ENCODE assay signal across 8 cellular contexts in the genomic region with DNA sequence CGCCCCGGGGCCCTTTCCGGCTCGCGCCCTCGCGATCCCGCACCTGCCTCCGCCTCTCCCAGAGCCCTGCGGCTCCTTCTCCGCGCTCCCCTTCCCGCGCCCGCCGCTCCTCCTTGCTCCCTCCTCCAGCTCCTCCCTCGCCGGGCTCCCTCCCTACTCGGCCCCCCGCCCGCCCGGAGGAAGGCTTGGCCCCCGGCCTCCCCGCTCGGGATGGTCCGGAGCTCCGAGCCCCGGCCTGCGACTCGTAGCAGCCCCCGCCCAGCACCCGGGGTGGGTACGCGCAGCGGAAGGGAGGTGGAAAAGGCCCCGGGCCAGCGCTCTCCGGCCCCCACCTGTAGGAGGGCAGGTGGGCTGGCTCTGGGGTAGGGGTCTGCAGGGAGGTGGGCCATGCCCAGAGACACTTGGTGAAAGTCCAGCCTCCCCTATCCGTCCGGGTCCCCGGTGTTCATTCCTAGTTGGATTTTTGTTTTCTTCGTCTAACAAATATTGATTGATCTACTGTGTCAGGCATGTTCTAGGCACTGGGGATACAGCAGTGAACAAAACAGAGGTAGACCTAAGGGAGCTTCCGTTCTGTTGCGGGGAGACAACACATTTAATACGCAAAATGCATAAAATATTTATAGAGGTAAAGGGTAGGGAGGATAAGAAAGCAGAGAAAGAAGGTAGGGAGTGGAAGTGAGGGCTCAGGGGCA. TPM values are rescaled to one million over a fixed set of nuclear protein-coding genes. Genes with fewer than 3 reads are reported as not detected.
DNase-seq lines count a peak whose midpoint lies in the region; ATAC-seq and TF ChIP-seq lines count a peak whose summit lies in the region.

A gene with protein sequence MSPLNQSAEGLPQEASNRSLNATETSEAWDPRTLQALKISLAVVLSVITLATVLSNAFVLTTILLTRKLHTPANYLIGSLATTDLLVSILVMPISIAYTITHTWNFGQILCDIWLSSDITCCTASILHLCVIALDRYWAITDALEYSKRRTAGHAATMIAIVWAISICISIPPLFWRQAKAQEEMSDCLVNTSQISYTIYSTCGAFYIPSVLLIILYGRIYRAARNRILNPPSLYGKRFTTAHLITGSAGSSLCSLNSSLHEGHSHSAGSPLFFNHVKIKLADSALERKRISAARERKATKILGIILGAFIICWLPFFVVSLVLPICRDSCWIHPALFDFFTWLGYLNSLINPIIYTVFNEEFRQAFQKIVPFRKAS (minus strand): TSS at position 82 of the 695 bp plus-strand sequence. CDS start 23,283 bp downstream, outside the sequence.

- no peak within 1 kb of the TSS for H3K9ac ChIP-seq in SK-N-MC (ENCODE audit: insufficient read length)

- ATAC-seq in GM23338, result peak; percentile 71
- ATAC-seq in GM21619 (IDR thresholded peaks at IDR 0.05; ENCODE audit: unreplicated experiment), result no peak
- no peak for ATAC-seq in GM18858 (IDR thresholded peaks at IDR 0.05; ENCODE audit: unreplicated experiment)

- H3K4me1 Mint-ChIP-seq in GM23338, result peaks cover 21% of the 10 kb centered on the region

- H3K4me3 Mint-ChIP-seq in GM23338, result peak within 1 kb of the TSS; percentile 77

- H3K36me3 Mint-ChIP-seq in GM23338 (ENCODE audit: low read depth), result no peaks in the 10 kb centered on the region

- H3F3A ChIP-seq in GM23338 (replicated peaks; ENCODE audit: low read depth), result 0 out of 2 replicates have a peak, but pooled peaks cover 5% of the 10 kb centered on the region

- peaks cover 18% of the 10 kb centered on the region for H3K27me3 ChIP-seq in GM23338 (ENCODE audit: insufficient read depth)

- TF ChIP-seq CTCF in GM23338 (conservative IDR thresholded peaks at IDR 0.05; ENCODE audit: low read depth in 2 of 2) (no peak), fibroblast of pulmonary artery (IDR thresholded peaks at IDR 0.05; ENCODE audit: low read length, missing control alignments) (no peak)

- peak; percentile 88 for DNase-seq in GM23338 (ENCODE audit: low spot score)
- DNase-seq in SK-N-MC (ENCODE audit: low read depth, low spot score), result no peak
- DNase-seq in fibroblast of pulmonary artery (ENCODE audit: low read depth), result no peak
- peak; percentile 15 for DNase-seq in putamen (ENCODE audit: low spot score)
- DNase-seq in G401 (ENCODE audit: low spot score), result no peak
- no peak for DNase-seq in ACHN

- H3K9me2 ChIP-seq in GM23338 (ENCODE audit: insufficient read depth), result no peaks in the 10 kb centered on the region

- no peaks in the 10 kb centered on the region for H3K9me3 Mint-ChIP-seq in GM23338

- peaks cover 20% of the 10 kb centered on the region for H3K27me3 Mint-ChIP-seq in GM23338 (ENCODE audit: insufficient read depth, low read depth, poor library complexity)

- in situ Hi-C loops in G401 (cut with HindIII; ENCODE audit: low sequenced_read_pairs) (no loop called here), ACHN (cut with HindIII; ENCODE audit: low pct_ligation_motif_present, low pct_unique_long_range_greater_than_20kb, low sequenced_read_pairs) (no loop called here)

- H3K9me3 ChIP-seq in SK-N-MC (ENCODE audit: low read depth, low read length), result no peaks in the 10 kb centered on the region

- H3K27ac ChIP-seq in GM23338 (ENCODE audit: low read depth) (no peak within 1 kb of the TSS), SK-N-MC (no peak within 1 kb of the TSS)

- H3K4me3 ChIP-seq in GM23338 (peak within 1 kb of the TSS; percentile 84), SK-N-MC (peak within 1 kb of the TSS; percentile 75), fibroblast of pulmonary artery (replicated peaks; ENCODE audit: low read depth, low read length) (peak within 1 kb of the TSS; percentile 35)

- peaks cover 8% of the 10 kb centered on the region; the same call in 1 of the 2 replicates for H3K79me2 ChIP-seq in GM23338 (replicated peaks; ENCODE audit: insufficient read depth)

- peaks cover 20% of the 10 kb centered on the region for H3K4me1 ChIP-seq in GM23338 (ENCODE audit: insufficient read depth)

- no peaks in the 10 kb centered on the region; the same call in 1 of the 2 replicates for H4K20me1 ChIP-seq in GM23338 (replicated peaks; ENCODE audit: insufficient read depth)

- H2AFZ ChIP-seq in GM23338, result peak within 1 kb of the TSS; percentile 99

- H3K36me3 ChIP-seq in GM23338 (ENCODE audit: insufficient read depth) (no peaks in the 10 kb centered on the region), SK-N-MC (ENCODE audit: insufficient read depth, low read length) (no peaks in the 10 kb centered on the region)

- no peak within 1 kb of the TSS for H3K27ac Mint-ChIP-seq in GM23338

- H3K4me2 ChIP-seq in GM23338, result peak within 1 kb of the TSS; percentile 98

TF ChIP-seq in GM23338, 12 proteins besides CTCF, POLR2A, EP300 and RAD21 (continues in another document):
- TF ChIP-seq, protein P1, sequence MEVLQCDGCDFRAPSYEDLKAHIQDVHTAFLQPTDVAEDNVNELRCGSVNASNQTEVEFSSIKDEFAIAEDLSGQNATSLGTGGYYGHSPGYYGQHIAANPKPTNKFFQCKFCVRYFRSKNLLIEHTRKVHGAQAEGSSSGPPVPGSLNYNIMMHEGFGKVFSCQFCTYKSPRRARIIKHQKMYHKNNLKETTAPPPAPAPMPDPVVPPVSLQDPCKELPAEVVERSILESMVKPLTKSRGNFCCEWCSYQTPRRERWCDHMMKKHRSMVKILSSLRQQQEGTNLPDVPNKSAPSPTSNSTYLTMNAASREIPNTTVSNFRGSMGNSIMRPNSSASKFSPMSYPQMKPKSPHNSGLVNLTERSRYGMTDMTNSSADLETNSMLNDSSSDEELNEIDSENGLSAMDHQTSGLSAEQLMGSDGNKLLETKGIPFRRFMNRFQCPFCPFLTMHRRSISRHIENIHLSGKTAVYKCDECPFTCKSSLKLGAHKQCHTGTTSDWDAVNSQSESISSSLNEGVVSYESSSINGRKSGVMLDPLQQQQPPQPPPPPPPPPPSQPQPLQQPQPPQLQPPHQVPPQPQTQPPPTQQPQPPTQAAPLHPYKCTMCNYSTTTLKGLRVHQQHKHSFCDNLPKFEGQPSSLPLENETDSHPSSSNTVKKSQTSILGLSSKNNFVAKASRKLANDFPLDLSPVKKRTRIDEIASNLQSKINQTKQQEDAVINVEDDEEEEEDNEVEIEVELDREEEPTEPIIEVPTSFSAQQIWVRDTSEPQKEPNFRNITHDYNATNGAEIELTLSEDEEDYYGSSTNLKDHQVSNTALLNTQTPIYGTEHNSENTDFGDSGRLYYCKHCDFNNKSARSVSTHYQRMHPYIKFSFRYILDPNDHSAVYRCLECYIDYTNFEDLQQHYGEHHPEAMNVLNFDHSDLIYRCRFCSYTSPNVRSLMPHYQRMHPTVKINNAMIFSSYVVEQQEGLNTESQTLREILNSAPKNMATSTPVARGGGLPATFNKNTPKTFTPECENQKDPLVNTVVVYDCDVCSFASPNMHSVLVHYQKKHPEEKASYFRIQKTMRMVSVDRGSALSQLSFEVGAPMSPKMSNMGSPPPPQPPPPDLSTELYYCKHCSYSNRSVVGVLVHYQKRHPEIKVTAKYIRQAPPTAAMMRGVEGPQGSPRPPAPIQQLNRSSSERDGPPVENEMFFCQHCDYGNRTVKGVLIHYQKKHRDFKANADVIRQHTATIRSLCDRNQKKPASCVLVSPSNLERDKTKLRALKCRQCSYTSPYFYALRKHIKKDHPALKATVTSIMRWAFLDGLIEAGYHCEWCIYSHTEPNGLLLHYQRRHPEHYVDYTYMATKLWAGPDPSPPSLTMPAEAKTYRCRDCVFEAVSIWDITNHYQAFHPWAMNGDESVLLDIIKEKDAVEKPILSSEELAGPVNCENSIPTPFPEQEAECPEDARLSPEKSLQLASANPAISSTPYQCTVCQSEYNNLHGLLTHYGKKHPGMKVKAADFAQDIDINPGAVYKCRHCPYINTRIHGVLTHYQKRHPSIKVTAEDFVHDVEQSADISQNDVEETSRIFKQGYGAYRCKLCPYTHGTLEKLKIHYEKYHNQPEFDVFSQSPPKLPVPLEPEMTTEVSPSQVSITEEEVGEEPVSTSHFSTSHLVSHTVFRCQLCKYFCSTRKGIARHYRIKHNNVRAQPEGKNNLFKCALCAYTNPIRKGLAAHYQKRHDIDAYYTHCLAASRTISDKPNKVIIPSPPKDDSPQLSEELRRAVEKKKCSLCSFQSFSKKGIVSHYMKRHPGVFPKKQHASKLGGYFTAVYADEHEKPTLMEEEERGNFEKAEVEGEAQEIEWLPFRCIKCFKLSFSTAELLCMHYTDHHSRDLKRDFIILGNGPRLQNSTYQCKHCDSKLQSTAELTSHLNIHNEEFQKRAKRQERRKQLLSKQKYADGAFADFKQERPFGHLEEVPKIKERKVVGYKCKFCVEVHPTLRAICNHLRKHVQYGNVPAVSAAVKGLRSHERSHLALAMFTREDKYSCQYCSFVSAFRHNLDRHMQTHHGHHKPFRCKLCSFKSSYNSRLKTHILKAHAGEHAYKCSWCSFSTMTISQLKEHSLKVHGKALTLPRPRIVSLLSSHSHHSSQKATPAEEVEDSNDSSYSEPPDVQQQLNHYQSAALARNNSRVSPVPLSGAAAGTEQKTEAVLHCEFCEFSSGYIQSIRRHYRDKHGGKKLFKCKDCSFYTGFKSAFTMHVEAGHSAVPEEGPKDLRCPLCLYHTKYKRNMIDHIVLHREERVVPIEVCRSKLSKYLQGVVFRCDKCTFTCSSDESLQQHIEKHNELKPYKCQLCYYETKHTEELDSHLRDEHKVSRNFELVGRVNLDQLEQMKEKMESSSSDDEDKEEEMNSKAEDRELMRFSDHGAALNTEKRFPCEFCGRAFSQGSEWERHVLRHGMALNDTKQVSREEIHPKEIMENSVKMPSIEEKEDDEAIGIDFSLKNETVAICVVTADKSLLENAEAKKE (CRISPR knock-in tag; IDR thresholded peaks at IDR 0.05), result no peak
- no peak for TF ChIP-seq CREB1 (CRISPR knock-in tag; IDR thresholded peaks at IDR 0.05; ENCODE audit: low read depth)
- TF ChIP-seq STAT1 (IDR thresholded peaks at IDR 0.05; ENCODE audit: unreplicated experiment), result no peak
- TF ChIP-seq JUNB (IDR thresholded peaks at IDR 0.05; ENCODE audit: unreplicated experiment), result no peak

RNA-seq across cellular contexts. Expression of the gene that starts here (rescaled TPM):
- total RNA-seq in GM23338 (2014; rRNA removed; shearing (Covaris generic)), result 4.1 and 4.7 TPM in 2 replicates
- polyA plus RNA-seq in GM23338 (2016; fragmentation: Nextera tagmentation; extraction: Ambion mirVana), result 2.1 and 2.4 TPM in 2 replicates
- total RNA-seq in G401 (2014; rRNA removed; shearing (Covaris generic)), result 0.07 TPM in 1 of 2 replicates, not detected in the other

Comparison
In these comparisons a context has a peak if more than half of its experiments do, and no peak if none do; other contexts are left out.
1. DNase-seq: peak in GM23338 (single experiment) and putamen (single experiment); none in SK-N-MC (single experiment), fibroblast of pulmonary artery (single experiment), G401 (single experiment) and ACHN (single experiment).
2. Peak in every context shown above with its lines, with median percentiles within 50 percentile points of each other: H3K4me3 ChIP-seq.